ENCODE assay signal across 15 cellular contexts in the genomic region with DNA sequence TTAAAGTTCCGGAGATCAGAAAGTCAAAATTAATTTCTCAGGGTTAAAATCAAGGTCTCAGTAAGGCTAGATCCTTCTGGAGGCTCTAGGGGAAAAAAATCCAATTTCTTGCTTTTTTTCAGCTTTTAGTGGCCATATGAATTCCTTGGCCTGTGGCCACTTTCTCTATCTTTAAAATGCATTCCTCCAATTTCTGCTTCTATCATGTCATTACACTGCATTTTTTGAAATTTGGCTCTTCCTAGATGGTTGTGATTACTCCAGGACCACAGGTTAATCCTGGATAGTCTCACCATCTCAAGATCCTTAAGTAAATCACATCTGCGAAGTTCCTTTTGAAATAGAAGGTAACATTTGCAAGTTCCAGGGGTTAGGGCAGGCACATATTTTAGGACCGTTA.
"Had no signal": no experiment of that assay in that cellular context is flagged by ENCODE, and none has a peak within 500 bp of the region (broad histone marks: within the 10 kb centered on the region; RNA-seq: fewer than 3 reads in every experiment).

No MANE protein-coding gene starts in this region.

- H3K27me3 ChIP-seq: body of pancreas, neutrophil had no signal

- H3K9me3 ChIP-seq: body of pancreas, neutrophil had no signal

- ATAC-seq: activated naive CD8-positive, alpha-beta T cell treated with anti-CD3 and anti-CD28 coated beads, Interleukin-2, amount 50 U/mL, for 24 hours; body of pancreas; naive thymus-derived CD4-positive, alpha-beta T cell; stimulated activated effector memory CD8-positive, alpha-beta T cell treated with anti-CD3 and anti-CD28 coated beads, Interleukin-12 subunit alpha, Interleukin-12 subunit beta, amount 100 ng/mL, for 72 hours; T-cell had no signal

- H3K4me1 ChIP-seq: body of pancreas, left ventricle myocardium inferior had no signal

- H3K27ac ChIP-seq: body of pancreas, left ventricle myocardium inferior, neutrophil had no signal

- H3K36me3 ChIP-seq: left ventricle myocardium inferior, neutrophil had no signal

- H3K4me3 ChIP-seq: body of pancreas, left ventricle myocardium inferior had no signal

- DNase-seq: activated CD4-positive, CD25-positive, alpha-beta regulatory T cell treated with anti-CD3 and anti-CD28 coated beads, Interleukin-2, amount 50 U/mL, for 72 hours; activated naive CD4-positive, alpha-beta T cell treated with Interleukin-2 at 50 U/mL for 16 hours; activated naive CD8-positive, alpha-beta T cell treated with anti-CD3 and anti-CD28 coated beads, Interleukin-2, amount 50 U/mL, for 24 hours; body of pancreas; cortex of kidney; effector CD8-positive, alpha-beta T cell; hippocampal formation; kidney; left ventricle myocardium inferior; naive thymus-derived CD4-positive, alpha-beta T cell; retina; T-cell; T1000 had no signal
